ENCODE assay signal across 27 cellular contexts in genomic region chr3:39114456-39114855, GRCh38. TPM values are rescaled to one million over a fixed set of nuclear protein-coding genes. Genes with fewer than 3 reads are reported as not detected.
DNase-seq lines count a peak whose midpoint lies in the region; ATAC-seq, FAIRE-seq and TF ChIP-seq lines count a peak whose summit lies in the region.
"Had no signal": no experiment of that assay in that cellular context is flagged by ENCODE, and none has a peak within 500 bp of the region (broad histone marks: within the 10 kb centered on the region; RNA-seq: fewer than 3 reads in every experiment).

No MANE protein-coding gene starts in this region.

- ATAC-seq in K562 (no peak; the same call in 2 of the 3 replicates), GM21529 (IDR thresholded peaks at IDR 0.05; ENCODE audit: unreplicated experiment) (no peak), GM21737 (IDR thresholded peaks at IDR 0.05; ENCODE audit: unreplicated experiment) (no peak)
- ATAC-seq in CD4-positive, alpha-beta T cell (ENCODE audit: poor library complexity): no peak
- ATAC-seq: Panc1 had no signal

- H3K4me3 Mint-ChIP-seq in CD4-positive, alpha-beta T cell: no peak overlapping the region
- H3K4me3 Mint-ChIP-seq: CD8-positive, alpha-beta memory T cell; IgD-negative memory B cell had no signal

- no peaks in the 10 kb centered on the region for H3K79me2 ChIP-seq in K562 (ENCODE audit: control insufficient read depth, insufficient read depth, low read length)

- H3K36me3 ChIP-seq in K562 (ENCODE audit: control insufficient read depth, insufficient read depth, low read length): no peaks in the 10 kb centered on the region
- H3K36me3 ChIP-seq: BE2C had no signal

- H3K9ac ChIP-seq in K562 (ENCODE audit: insufficient read depth in 1 of 2, low read depth in 2 of 2, low read length in 2 of 2): no peak overlapping the region

- TF ChIP-seq EP300 in K562 (IDR thresholded peaks at IDR 0.05; ENCODE audit: low read length): no peak

- no peak overlapping the region for H3K27ac Mint-ChIP-seq in CD4-positive, alpha-beta T cell

- no peaks in the 10 kb centered on the region for H3K27me3 ChIP-seq in K562 (ENCODE audit: control insufficient read depth in 2 of 2, insufficient read depth in 2 of 2, low read length in 2 of 2)
- H3K27me3 ChIP-seq in CD4-positive, alpha-beta T cell (ENCODE audit: control insufficient read depth, insufficient read depth, low read length): no peaks in the 10 kb centered on the region
- H3K27me3 ChIP-seq: BE2C had no signal

- DNase-seq in activated CD8-positive, alpha-beta memory T cell treated with anti-CD3 and anti-CD28 coated beads, Interleukin-2, amount 50 U/mL, for 48 hours: peak; percentile 41
- no peak for DNase-seq in activated CD8-positive, alpha-beta memory T cell treated with anti-CD3 and anti-CD28 coated beads for 24 hours
- no peak for DNase-seq in K562 (ENCODE audit: extremely low read depth in 1 of 4, low spot score in 3 of 4)
- peak; percentile 42 for DNase-seq in posterior vena cava (ENCODE audit: low spot score)
- DNase-seq in CD4-positive, alpha-beta T cell: no peak
- DNase-seq: BE2C; CD8-positive, alpha-beta memory T cell; DMS 273 treated with DMSO at 0.1 percent for 48 hours; DMS79; GF-D8; NCI-H1092; NCI-H1417 treated with DMSO at 0.1 percent for 48 hours; NCI-H1694 treated with DMSO at 0.1 percent for 48 hours; NCI-H2081; NCI-H2171; NCI-H226; NCI-H510A; SHP77 had no signal

- 20% methylated on average over 5 of the region's 5 CpGs for WGBS in K562 (ENCODE audit: insufficient coverage, low coverage, missing lambda C conversion rate)

- BruUV-seq in K562 (replicated peaks; lab: Mats Ljungman, UMichigan): no TSS peak

- H3K27ac ChIP-seq in K562 (ENCODE audit: extremely low read depth, low read depth, low read length): no peak overlapping the region
- H3K27ac ChIP-seq in CD4-positive, alpha-beta T cell (ENCODE audit: low read depth, low read length): no peak overlapping the region
- H3K27ac ChIP-seq: 22Rv1, HL-60, RWPE1 had no signal

- TF ChIP-seq RAD21 in K562 (CRISPR knock-in tag; conservative IDR thresholded peaks at IDR 0.05 in 1 of 2, IDR thresholded peaks at IDR 0.05 in 1 of 2): no peak

- H3K4me2 ChIP-seq in K562 (ENCODE audit: insufficient read depth, low read length): no peak overlapping the region

- no peak for TF ChIP-seq CTCF in K562 (IDR thresholded peaks at IDR 0.05 in 2 of 3, conservative IDR thresholded peaks at IDR 0.05 in 1 of 3; ENCODE audit: insufficient read depth in 2 of 3, low read depth in 1 of 3, low read length in 3 of 3)
- no peak for TF ChIP-seq CTCF in CD4-positive, alpha-beta T cell (IDR thresholded peaks at IDR 0.05)

- no peaks in the 10 kb centered on the region for H4K20me1 ChIP-seq in K562 (replicated peaks; ENCODE audit: control insufficient read depth, insufficient read depth, low read length)

- no peak for TF ChIP-seq POLR2A in K562 (conservative IDR thresholded peaks at IDR 0.05)

- no peak for FAIRE-seq in K562 (lab: Jason Lieb, UNC)
- FAIRE-seq: GM12891, H54 had no signal

- H3K27me3 Mint-ChIP-seq in CD4-positive, alpha-beta T cell: no peaks in the 10 kb centered on the region
- H3K27me3 Mint-ChIP-seq: CD8-positive, alpha-beta memory T cell; IgD-negative memory B cell had no signal

- H3K4me3 ChIP-seq in K562: no peak overlapping the region

- POLR2A ChIA-PET in K562 (lab: Yijun Ruan, JAX): interaction anchor here (0.6 to 0.7 kb wide), 2 partner anchors 20 to 143 kb away, joined by 3 to 4 read pairs; no protein-coding TSS in a partner anchor
- POLR2A ChIA-PET in CD4-positive, alpha-beta T cell (lab: Charles Lee): no interaction called here

- H3K36me3 Mint-ChIP-seq in CD4-positive, alpha-beta T cell (ENCODE audit: low read depth): no peaks in the 10 kb centered on the region
- H3K36me3 Mint-ChIP-seq: CD8-positive, alpha-beta memory T cell had no signal

- H3K4me1 ChIP-seq in K562 (replicated peaks in 1 of 2; ENCODE audit: control insufficient read depth in 2 of 2, insufficient read depth in 2 of 2, low read length in 2 of 2): no peaks in the 10 kb centered on the region
- H3K4me1 ChIP-seq: BE2C had no signal

- intact Hi-C loops in K562 (cut with micrococcal nuclease): no loop called here
- intact Hi-C loops in posterior vena cava (cut with DNase I): no loop called here
- intact Hi-C loops in CD4-positive, alpha-beta T cell (cut with DNase I, micrococcal nuclease): no loop called here

- no peaks in the 10 kb centered on the region for H3K4me1 Mint-ChIP-seq in CD4-positive, alpha-beta T cell (ENCODE audit: low read depth)

- in situ Hi-C loops in K562 (cut with MboI): no loop called here

- H3K9me1 ChIP-seq in K562 (ENCODE audit: control insufficient read depth, insufficient read depth, low read length): no peaks in the 10 kb centered on the region

- CTCF ChIA-PET in K562 (lab: Yijun Ruan, JAX; ENCODE audit: low intra/inter-chr PET ratio): no interaction called here
- CTCF ChIA-PET in CD4-positive, alpha-beta T cell (lab: Charles Lee): interaction anchor here (1.4 kb wide), 1 partner anchor 13 kb away, joined by 3 read pairs; no protein-coding TSS in a partner anchor

- H3K9me3 ChIP-seq in K562 (replicated peaks; ENCODE audit: control insufficient read depth, insufficient read depth, low read depth, low read length): no peaks in the 10 kb centered on the region
- H3K9me3 ChIP-seq in CD4-positive, alpha-beta T cell (ENCODE audit: control insufficient read depth, low read length): no peaks in the 10 kb centered on the region
- H3K9me3 ChIP-seq: BE2C had no signal

- H3K9me3 Mint-ChIP-seq in CD4-positive, alpha-beta T cell: no peaks in the 10 kb centered on the region
- H3K9me3 Mint-ChIP-seq: CD8-positive, alpha-beta memory T cell; IgD-negative memory B cell had no signal

- H2AFZ ChIP-seq in K562 (ENCODE audit: low read depth, low read length): peak overlapping the region; percentile 25; the same call in 1 of the 2 replicates

RNA-seq across cellular contexts. Expression of gene TTC21A, which starts 7.0 kb away (rescaled TPM):
- total RNA-seq in K562 (2011; cell fraction: chromatin; rRNA removed; ENCODE audit: low replicate concordance): 7.6 and 12.4 TPM in 2 replicates
- 5.8 and 6.7 TPM in 2 replicates for total RNA-seq in K562 (2011; cell fraction: nucleolus; rRNA removed)
- total RNA-seq in K562 (2011; cell fraction: nucleoplasm; rRNA removed): 5.1 and 8.2 TPM in 2 replicates
- total RNA-seq in K562 (2014; rRNA removed): 0.36 and 0.37 TPM in 2 replicates
- total RNA-seq in K562 (2014; rRNA removed; fragmentation: Illumina TruSeq; extraction: Trizol): 0.32 and 0.47 TPM in 2 replicates
- total RNA-seq in K562 (2015; rRNA removed; fragmentation: Illumina TruSeq; extraction: Trizol): 0.83 and 1.2 TPM in 2 replicates
- total RNA-seq in K562 (2021): 1.4 and 1.7 TPM in 2 replicates
- polyA plus RNA-seq in K562 (2011; rRNA removed): 0.84 and 1.1 TPM in 2 replicates
- 0.66 and 1.1 TPM in 2 replicates for polyA plus RNA-seq in K562 (2011; cell fraction: cytosol; rRNA removed)
- polyA plus RNA-seq in K562 (2011; cell fraction: nucleus; rRNA removed): 5.1 and 6.7 TPM in 2 replicates
- polyA plus RNA-seq in K562 (2012): 1.3 and 2.7 TPM in 2 replicates
- polyA plus RNA-seq in K562 (2014; fragmentation: Illumina TruSeq; extraction: Trizol): 0.70 and 0.94 TPM in 2 replicates
- polyA plus RNA-seq in K562 (2014; fragmentation: Nextera tagmentation; extraction: Ambion mirVana): under 1 TPM; 0.22 to 0.35 TPM
- polyA plus RNA-seq in K562 (2014; rRNA removed): 0.93 and 1.4 TPM in 2 replicates
- polyA minus RNA-seq in K562 (2011; rRNA and poly(A)+ RNA removed): 1.3 and 2.1 TPM in 2 replicates
- 0.67 TPM in 1 of 2 replicates, not detected in the other for polyA minus RNA-seq in K562 (2011; cell fraction: cytosol; rRNA and poly(A)+ RNA removed)
- 3.5 and 4.1 TPM in 2 replicates for polyA minus RNA-seq in K562 (2011; cell fraction: nucleus; rRNA and poly(A)+ RNA removed)
- total RNA-seq in posterior vena cava: 1 to 10 TPM; 3.0 to 5.4 TPM
- 1 to 10 TPM; 4.1 to 5.2 TPM for total RNA-seq in CD4-positive, alpha-beta T cell

RNA-seq across cellular contexts. Expression of gene GORASP1, which starts 7.0 kb away (rescaled TPM):
- 170 and 347 TPM in 2 replicates for total RNA-seq in K562 (2011; cell fraction: chromatin; rRNA removed; ENCODE audit: low replicate concordance)
- 220 and 236 TPM in 2 replicates for total RNA-seq in K562 (2011; cell fraction: nucleolus; rRNA removed)
- total RNA-seq in K562 (2011; cell fraction: nucleoplasm; rRNA removed): 186 and 187 TPM in 2 replicates
- total RNA-seq in K562 (2014; rRNA removed) (67.6 and 83.5 TPM in 2 replicates), K562 (2014; rRNA removed; fragmentation: Illumina TruSeq; extraction: Trizol) (39.7 and 46.8 TPM in 2 replicates), K562 (2015; rRNA removed; fragmentation: Illumina TruSeq; extraction: Trizol) (65.3 and 67.6 TPM in 2 replicates), K562 (2021) (80.7 and 81.2 TPM in 2 replicates), posterior vena cava (10 to 100 TPM; 50.8 to 61.8 TPM)
- polyA plus RNA-seq in K562 (2011; rRNA removed) (87.9 and 116 TPM in 2 replicates), K562 (2014; fragmentation: Illumina TruSeq; extraction: Trizol) (71.3 and 81.3 TPM in 2 replicates), K562 (2014; fragmentation: Nextera tagmentation; extraction: Ambion mirVana) (10 to 100 TPM in 1 of 2 experiments, 1 to 10 TPM in 1; 8.4 to 14.0 TPM), K562 (2014; rRNA removed) (75.3 and 82.3 TPM in 2 replicates)
- 88.5 and 108 TPM in 2 replicates for polyA plus RNA-seq in K562 (2011; cell fraction: cytosol; rRNA removed)
- polyA plus RNA-seq in K562 (2011; cell fraction: nucleus; rRNA removed): 454 and 537 TPM in 2 replicates
- 72.8 and 104 TPM in 2 replicates for polyA plus RNA-seq in K562 (2012)
- 48.5 and 49.2 TPM in 2 replicates for polyA minus RNA-seq in K562 (2011; rRNA and poly(A)+ RNA removed)
- 42.4 and 49.5 TPM in 2 replicates for polyA minus RNA-seq in K562 (2011; cell fraction: cytosol; rRNA and poly(A)+ RNA removed)
- polyA minus RNA-seq in K562 (2011; cell fraction: nucleus; rRNA and poly(A)+ RNA removed): 120 and 149 TPM in 2 replicates
- total RNA-seq in CD4-positive, alpha-beta T cell: 10 to 100 TPM; 29.1 to 31.5 TPM

RNA-seq across cellular contexts. Expression of gene CSRNP1, which starts 38.9 kb away (rescaled TPM):
- 18.4 and 48.8 TPM in 2 replicates for total RNA-seq in K562 (2011; cell fraction: chromatin; rRNA removed; ENCODE audit: low replicate concordance)
- 34.9 and 41.4 TPM in 2 replicates for total RNA-seq in K562 (2011; cell fraction: nucleolus; rRNA removed)
- total RNA-seq in K562 (2011; cell fraction: nucleoplasm; rRNA removed): 17.7 and 23.9 TPM in 2 replicates
- total RNA-seq in K562 (2014; rRNA removed): 16.8 and 23.2 TPM in 2 replicates
- 5.6 and 7.9 TPM in 2 replicates for total RNA-seq in K562 (2014; rRNA removed; fragmentation: Illumina TruSeq; extraction: Trizol)
- 9.2 and 9.8 TPM in 2 replicates for total RNA-seq in K562 (2015; rRNA removed; fragmentation: Illumina TruSeq; extraction: Trizol)
- 18.1 and 18.9 TPM in 2 replicates for total RNA-seq in K562 (2021)
- 14.2 and 14.5 TPM in 2 replicates for polyA plus RNA-seq in K562 (2011; rRNA removed)
- 16.4 and 30.7 TPM in 2 replicates for polyA plus RNA-seq in K562 (2011; cell fraction: cytosol; rRNA removed)
- polyA plus RNA-seq in K562 (2011; cell fraction: nucleus; rRNA removed): 25.6 and 46.6 TPM in 2 replicates
- 16.6 and 24.6 TPM in 2 replicates for polyA plus RNA-seq in K562 (2012)
- 12.7 and 13.3 TPM in 2 replicates for polyA plus RNA-seq in K562 (2014; fragmentation: Illumina TruSeq; extraction: Trizol)
- under 1 TPM; 0.72 to 0.89 TPM for polyA plus RNA-seq in K562 (2014; fragmentation: Nextera tagmentation; extraction: Ambion mirVana)
- 10.9 and 11.4 TPM in 2 replicates for polyA plus RNA-seq in K562 (2014; rRNA removed)
- 14.7 and 23.4 TPM in 2 replicates for polyA minus RNA-seq in K562 (2011; rRNA and poly(A)+ RNA removed)
- 13.8 and 19.9 TPM in 2 replicates for polyA minus RNA-seq in K562 (2011; cell fraction: cytosol; rRNA and poly(A)+ RNA removed)
- 21.9 and 22.3 TPM in 2 replicates for polyA minus RNA-seq in K562 (2011; cell fraction: nucleus; rRNA and poly(A)+ RNA removed)
- 10 to 100 TPM; 23.5 to 61.4 TPM for total RNA-seq in posterior vena cava
- total RNA-seq in CD4-positive, alpha-beta T cell: 100 to 1,000 TPM; 357 to 368 TPM

Comparison
In these comparisons a context has a peak if more than half of its experiments do, and no peak if none do; other contexts are left out.
1. DNase-seq: peak in activated CD8-positive, alpha-beta memory T cell treated with anti-CD3 and anti-CD28 coated beads, Interleukin-2, amount 50 U/mL, for 48 hours (single experiment) and posterior vena cava (single experiment); none in activated CD8-positive, alpha-beta memory T cell treated with anti-CD3 and anti-CD28 coated beads for 24 hours (single experiment), K562 (0 of 4) and CD4-positive, alpha-beta T cell (0 of 10).
2. RNA of gene CSRNP1, which starts 38.9 kb away (total RNA-seq): 357 to 368 TPM in CD4-positive, alpha-beta T cell; 23.5 to 61.4 TPM in posterior vena cava and 5.6 to 48.8 TPM in K562; every median in the first group is over 4 times any median in the second.